ENCODE assay signal across 8 cellular contexts in the genomic region with DNA sequence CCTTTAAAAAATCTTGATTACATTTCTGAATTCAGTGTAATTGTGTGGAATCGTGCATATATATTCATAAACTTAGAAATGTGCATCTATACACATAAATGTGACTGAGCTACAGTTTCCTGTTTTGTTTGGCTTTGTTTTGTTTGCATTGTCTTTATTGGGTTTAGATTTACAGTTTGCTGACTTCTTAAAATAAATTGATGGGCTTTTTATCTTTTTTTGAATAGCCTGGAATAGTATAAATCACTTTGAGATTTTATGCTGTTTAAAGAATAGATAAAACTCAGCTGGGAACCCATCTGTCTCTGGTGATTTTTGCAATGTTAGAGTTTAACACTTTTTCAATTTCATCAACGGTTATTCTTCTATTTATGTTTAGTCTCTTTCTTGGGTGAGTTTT.
"Had no signal": no experiment of that assay in that cellular context is flagged by ENCODE, and none has a peak within 500 bp of the region (broad histone marks: within the 10 kb centered on the region; RNA-seq: fewer than 3 reads in every experiment).

No MANE protein-coding gene starts in this region.

- H3K27ac Mint-ChIP-seq: IgD-negative memory B cell had no signal

- H3K4me3 ChIP-seq: K562 had no signal

- DNase-seq: IMR-90, KBM-7, KG1 had no signal

- H3K27ac ChIP-seq: HL-60, KMS-11 had no signal

- H3K27me3 Mint-ChIP-seq: IgD-negative memory B cell had no signal

- H3K36me3 Mint-ChIP-seq: IgD-negative memory B cell had no signal

- H3K4me1 Mint-ChIP-seq: IgD-negative memory B cell had no signal

- H3K4me3 Mint-ChIP-seq: IgD-negative memory B cell had no signal

- ATAC-seq: HepG2 had no signal
